ENCODE assay signal across 29 cellular contexts in genomic region chr2:129868151-129868550, GRCh38.
"Had no signal": no experiment of that assay in that cellular context is flagged by ENCODE, and none has a peak within 500 bp of the region (broad histone marks: within the 10 kb centered on the region; RNA-seq: fewer than 3 reads in every experiment).

No MANE protein-coding gene starts in this region.

- H3K27ac ChIP-seq: neural progenitor cell, neutrophil, pancreas, prostate gland, right atrium auricular region, right lobe of liver, sigmoid colon, suprapubic skin, testis, tibial artery, transverse colon, upper lobe of right lung, vagina had no signal

- H3K4me3 ChIP-seq: neural progenitor cell, pancreas, prostate gland, right atrium auricular region, right lobe of liver, sigmoid colon, suprapubic skin, testis, tibial artery, transverse colon, upper lobe of right lung, vagina had no signal

- ATAC-seq: naive thymus-derived CD8-positive, alpha-beta T cell; pancreas; right lobe of liver; stimulated activated memory B cell treated with anti-CD40 and anti-IgM and Interleukin-4, amounts not matched to agents 10 μg/mL and 1 μg/mL and 100 μg/mL, for 72 hours; stimulated activated naive CD8-positive, alpha-beta T cell treated with anti-CD3 and anti-CD28 coated beads, Interleukin-15, amount 100 ng/mL, for 72 hours; stimulated activated naive CD8-positive, alpha-beta T cell treated with anti-CD3 and anti-CD28 coated beads, Interleukin-15, Interleukin-2, amounts not matched to agents 100 U/mL and 50 U/mL, for 24 hours; upper lobe of right lung had no signal

- H3K27ac Mint-ChIP-seq: natural killer cell treated with Interleukin-12 subunit alpha and Interleukin-12 subunit beta and Interleukin-15 and Interleukin-18, amount 100 ng/mL, for 72 hours; neural progenitor cell; stimulated activated memory B cell treated with anti-CD40 and anti-IgM and Interleukin-4, amounts not matched to agents 10 μg/mL and 1 μg/mL and 100 μg/mL, for 72 hours; type B pancreatic cell had no signal

- H3K27me3 Mint-ChIP-seq: stimulated activated naive CD8-positive, alpha-beta T cell treated with anti-CD3 and anti-CD28 coated beads, Interleukin-15, amount 100 ng/mL, for 72 hours had no signal

- H3K9me3 Mint-ChIP-seq: naive B cell; naive thymus-derived CD8-positive, alpha-beta T cell; natural killer cell treated with Interleukin-12 subunit alpha and Interleukin-12 subunit beta and Interleukin-15 and Interleukin-18, amount 100 ng/mL, for 72 hours; neural progenitor cell; stimulated activated memory B cell treated with anti-CD40 and anti-IgM and Interleukin-4, amounts not matched to agents 10 μg/mL and 1 μg/mL and 100 μg/mL, for 72 hours; stimulated activated naive CD8-positive, alpha-beta T cell treated with anti-CD3 and anti-CD28 coated beads, Interleukin-15, amount 100 ng/mL, for 72 hours; type B pancreatic cell had no signal

- H3K36me3 ChIP-seq: neural progenitor cell, neutrophil, pancreas, prostate gland, right atrium auricular region, right lobe of liver, sigmoid colon, suprapubic skin, tibial artery, transverse colon, upper lobe of right lung, vagina had no signal

- H3K9me3 ChIP-seq: neutrophil, pancreas, prostate gland, right atrium auricular region, right lobe of liver, sigmoid colon, suprapubic skin, testis, tibial artery, transverse colon, upper lobe of right lung, vagina had no signal

- H3K4me1 ChIP-seq: neural progenitor cell, pancreas, prostate gland, right atrium auricular region, right lobe of liver, sigmoid colon, suprapubic skin, testis, tibial artery, transverse colon, upper lobe of right lung, vagina had no signal

- H3K4me1 Mint-ChIP-seq: naive B cell; naive thymus-derived CD8-positive, alpha-beta T cell; stimulated activated memory B cell treated with anti-CD40 and anti-IgM and Interleukin-4, amounts not matched to agents 10 μg/mL and 1 μg/mL and 100 μg/mL, for 72 hours; stimulated activated naive CD8-positive, alpha-beta T cell treated with anti-CD3 and anti-CD28 coated beads, Interleukin-15, amount 100 ng/mL, for 72 hours had no signal

- H3K27me3 ChIP-seq: neural progenitor cell, neutrophil, pancreas, right atrium auricular region, right lobe of liver, sigmoid colon, suprapubic skin, testis, tibial artery, transverse colon, upper lobe of right lung, vagina had no signal

- H3K36me3 Mint-ChIP-seq: naive B cell; naive thymus-derived CD8-positive, alpha-beta T cell; natural killer cell treated with Interleukin-12 subunit alpha and Interleukin-12 subunit beta and Interleukin-15 and Interleukin-18, amount 100 ng/mL, for 72 hours; stimulated activated memory B cell treated with anti-CD40 and anti-IgM and Interleukin-4, amounts not matched to agents 10 μg/mL and 1 μg/mL and 100 μg/mL, for 72 hours had no signal

- DNase-seq: naive B cell; naive thymus-derived CD8-positive, alpha-beta T cell; nucleus accumbens; pancreas; retina; right lobe of liver; sigmoid colon; small intestine; stimulated activated CD4-positive, alpha-beta T cell treated with anti-CD3 and anti-CD28 coated beads, Interleukin-15, amount 100 ng/mL, for 24 hours; stimulated activated CD4-positive, alpha-beta T cell treated with anti-CD3 and anti-CD28 coated beads, Interleukin-2, amount 100 ng/mL, for 24 hours; stimulated activated CD4-positive, alpha-beta T cell treated with anti-CD3 and anti-CD28 coated beads, Interleukin-2, amount 100 ng/mL, for 48 hours; stimulated activated CD4-positive, alpha-beta T cell treated with anti-CD3 and anti-CD28 coated beads, Interleukin-4, amount 100 ng/mL, for 24 hours; stimulated activated naive CD4-positive, alpha-beta T cell; stimulated activated naive CD8-positive, alpha-beta T cell treated with anti-CD3 and anti-CD28 coated beads, Interleukin-15, amount 100 ng/mL, for 72 hours; stimulated activated naive CD8-positive, alpha-beta T cell treated with anti-CD3 and anti-CD28 coated beads, Interleukin-15, Interleukin-2, amounts not matched to agents 100 U/mL and 50 U/mL, for 24 hours; substantia nigra; testis; tibial artery; transverse colon; upper lobe of right lung had no signal

- H3K4me3 Mint-ChIP-seq: naive B cell; naive thymus-derived CD8-positive, alpha-beta T cell; natural killer cell treated with Interleukin-12 subunit alpha and Interleukin-12 subunit beta and Interleukin-15 and Interleukin-18, amount 100 ng/mL, for 72 hours; neural progenitor cell; stimulated activated memory B cell treated with anti-CD40 and anti-IgM and Interleukin-4, amounts not matched to agents 10 μg/mL and 1 μg/mL and 100 μg/mL, for 72 hours; stimulated activated naive CD8-positive, alpha-beta T cell treated with anti-CD3 and anti-CD28 coated beads, Interleukin-15, amount 100 ng/mL, for 72 hours; type B pancreatic cell had no signal
